20 cellular contexts compared by ENCODE assay signal in the genomic region with DNA sequence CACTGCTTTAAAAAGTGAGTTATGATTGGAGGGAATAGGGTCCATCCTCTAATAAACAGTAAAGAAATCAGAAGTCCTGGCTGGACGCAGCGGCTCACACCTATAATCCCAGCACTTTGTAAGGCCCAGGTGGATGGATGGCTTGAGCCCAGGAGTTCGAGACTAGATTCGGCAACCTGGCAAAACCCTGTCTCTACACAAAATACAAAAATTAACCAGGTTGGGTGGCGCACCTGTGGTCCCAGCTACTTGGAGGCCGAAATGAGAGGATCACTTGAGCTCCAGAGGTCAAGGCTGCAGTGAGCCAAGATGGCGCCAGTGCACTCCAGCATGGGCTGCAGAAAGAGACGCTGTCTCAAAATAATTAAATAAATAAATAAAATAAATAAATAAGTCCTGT.
"Had no signal": no experiment of that assay in that cellular context is flagged by ENCODE, and none has a peak within 500 bp of the region (broad histone marks: within the 10 kb centered on the region; RNA-seq: fewer than 3 reads in every experiment).

No MANE protein-coding gene starts in this region.

- H3K36me3 ChIP-seq: esophagus squamous epithelium, gastroesophageal sphincter, ovary, thyroid gland had no signal

- H3K27ac ChIP-seq: body of pancreas, dorsolateral prefrontal cortex, esophagus squamous epithelium, gastroesophageal sphincter, ovary, prostate gland, thyroid gland had no signal

- H3K27me3 ChIP-seq: body of pancreas, esophagus squamous epithelium, gastroesophageal sphincter, ovary, thyroid gland had no signal

- H3K4me1 Mint-ChIP-seq: mesothelial cell of epicardium had no signal

- ATAC-seq: activated T-cell treated with anti-CD3 and anti-CD28 coated beads, Interleukin-2, amount 50 U/mL, for 72 hours; body of pancreas; gastroesophageal sphincter; naive thymus-derived CD8-positive, alpha-beta T cell; SK-N-SH treated with all-trans-retinoic acid at 6 μM for 48 hours; stimulated activated naive CD8-positive, alpha-beta T cell treated with anti-CD3 and anti-CD28 coated beads, Interleukin-15, Interleukin-2, amounts not matched to agents 100 U/mL and 50 U/mL, for 24 hours had no signal

- H3K4me3 ChIP-seq: body of pancreas, dorsolateral prefrontal cortex, esophagus squamous epithelium, gastroesophageal sphincter, ovary, prostate gland, thyroid gland had no signal

- H3K4me3 Mint-ChIP-seq: activated CD4-positive, alpha-beta memory T cell treated with anti-CD3 and anti-CD28 coated beads for 36 hours; activated naive CD8-positive, alpha-beta T cell treated with anti-CD3 and anti-CD28 coated beads, Interleukin-2, amount 50 U/mL, for 24 hours; activated T-cell treated with anti-CD3 and anti-CD28 coated beads, Interleukin-2, amount 50 U/mL, for 72 hours; mesothelial cell of epicardium; naive thymus-derived CD8-positive, alpha-beta T cell had no signal

- H3K9me3 Mint-ChIP-seq: activated CD4-positive, alpha-beta memory T cell treated with anti-CD3 and anti-CD28 coated beads for 36 hours; activated naive CD8-positive, alpha-beta T cell treated with anti-CD3 and anti-CD28 coated beads, Interleukin-2, amount 50 U/mL, for 24 hours; activated T-cell treated with anti-CD3 and anti-CD28 coated beads, Interleukin-2, amount 50 U/mL, for 72 hours; naive thymus-derived CD8-positive, alpha-beta T cell had no signal

- H3K4me1 ChIP-seq: body of pancreas, esophagus squamous epithelium, gastroesophageal sphincter, prostate gland, thyroid gland had no signal

- H3K27ac Mint-ChIP-seq: activated CD4-positive, alpha-beta memory T cell treated with anti-CD3 and anti-CD28 coated beads for 36 hours; activated naive CD8-positive, alpha-beta T cell treated with anti-CD3 and anti-CD28 coated beads, Interleukin-2, amount 50 U/mL, for 24 hours; activated T-cell treated with anti-CD3 and anti-CD28 coated beads, Interleukin-2, amount 50 U/mL, for 72 hours; mesothelial cell of epicardium; naive thymus-derived CD8-positive, alpha-beta T cell had no signal

- DNase-seq: activated CD4-positive, alpha-beta memory T cell treated with anti-CD3 and anti-CD28 coated beads for 36 hours; activated CD4-positive, alpha-beta T cell treated with anti-CD3 and anti-CD28 coated beads for 48 hours; activated gamma-delta T cell; activated naive CD4-positive, alpha-beta T cell treated with anti-CD3 and anti-CD28 coated beads, Interleukin-2, amount 50 U/mL, for 16 hours; activated naive CD8-positive, alpha-beta T cell treated with anti-CD3 and anti-CD28 coated beads, Interleukin-2, amount 50 U/mL, for 24 hours; activated T-cell treated with anti-CD3 and anti-CD28 coated beads, Interleukin-2, amount 50 U/mL, for 72 hours; body of pancreas; caudate nucleus; esophagus squamous epithelium; ovary; stimulated activated CD4-positive, alpha-beta T cell treated with anti-CD3 and anti-CD28 coated beads, Interleukin-12 subunit alpha, Interleukin-12 subunit beta, amount 100 ng/mL, for 4 hours; stimulated activated CD4-positive, alpha-beta T cell treated with anti-CD3 and anti-CD28 coated beads, Interleukin-4, amount 100 ng/mL, for 4 hours; stimulated activated naive CD8-positive, alpha-beta T cell treated with anti-CD3 and anti-CD28 coated beads, Interleukin-15, Interleukin-2, amounts not matched to agents 100 U/mL and 50 U/mL, for 24 hours; thyroid gland had no signal

- H3K9me3 ChIP-seq: body of pancreas, esophagus squamous epithelium, gastroesophageal sphincter, ovary, prostate gland, thyroid gland had no signal

- H3K36me3 Mint-ChIP-seq: activated CD4-positive, alpha-beta memory T cell treated with anti-CD3 and anti-CD28 coated beads for 36 hours; naive thymus-derived CD8-positive, alpha-beta T cell had no signal
